ENCODE assay signal across 8 cellular contexts in the genomic region with DNA sequence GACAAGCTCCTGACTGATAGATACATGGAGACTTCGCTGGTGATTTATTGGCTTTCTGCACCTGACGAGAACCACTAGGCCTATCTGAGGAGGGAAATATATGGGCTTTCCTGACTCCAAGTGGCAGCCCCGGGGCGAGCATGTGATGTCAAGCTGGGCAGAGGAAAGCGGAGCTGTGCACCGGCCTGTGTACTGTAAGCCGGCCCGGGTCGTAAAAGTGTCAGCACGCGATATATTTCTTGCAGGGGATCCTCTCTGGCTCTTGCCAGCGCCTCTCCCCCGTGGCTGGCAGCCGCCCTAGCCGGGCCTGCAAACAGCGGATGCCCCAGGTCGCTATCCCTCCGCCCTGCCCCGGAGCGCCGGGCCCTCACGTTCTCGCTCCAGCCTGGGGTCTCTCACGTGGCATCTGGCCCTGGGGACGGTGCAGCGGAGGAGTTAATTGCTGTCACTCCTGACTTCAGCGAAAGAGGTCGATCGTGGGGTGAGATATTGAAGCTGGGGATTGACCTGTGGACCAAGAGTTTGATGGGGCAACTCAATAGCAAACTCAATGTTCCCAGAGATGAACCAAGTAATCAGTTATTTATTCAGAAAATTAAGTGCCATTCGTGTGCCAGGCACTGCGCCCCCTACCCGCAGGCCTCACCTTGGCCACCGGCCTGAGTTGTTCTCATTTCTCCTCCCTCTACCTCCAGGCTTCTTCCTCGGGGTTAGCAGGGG. TPM values are rescaled to one million over a fixed set of nuclear protein-coding genes. Genes with fewer than 3 reads are reported as not detected.
DNase-seq lines count a peak whose midpoint lies in the region; ATAC-seq and TF ChIP-seq lines count a peak whose summit lies in the region.

No MANE protein-coding gene starts in this region.

- H3K4me1 ChIP-seq in Loucy (ENCODE audit: insufficient read depth, low read length, poor library complexity, severe bottlenecking) (peaks cover 8% of the 10 kb centered on the region), mononuclear cell (ENCODE audit: insufficient read depth, low read length) (peaks cover 3% of the 10 kb centered on the region), suprapubic skin (peaks cover 13% of the 10 kb centered on the region)

- H3K27me3 Mint-ChIP-seq in activated CD4-positive, alpha-beta T cell treated with anti-CD3 and anti-CD28 coated beads, Interleukin-2, amount 10 ng/mL, durations not matched to agents 24 days and 14 days, result peaks cover 10% of the 10 kb centered on the region

- peak overlapping the region; percentile 97 for H2AFZ ChIP-seq in Loucy (ENCODE audit: low read length)

- peak overlapping the region; percentile 98 for H3K4me2 ChIP-seq in Loucy (ENCODE audit: low read depth, low read length, poor library complexity, severe bottlenecking)

- peak; percentile 82 for TF ChIP-seq CTCF in Loucy (conservative IDR thresholded peaks at IDR 0.05; ENCODE audit: low read length)
- TF ChIP-seq CTCF in suprapubic skin (IDR thresholded peaks at IDR 0.05), result peak in 1 of 2 donors; percentile 15

- peak overlapping the region; percentile 76 for H3K4me3 ChIP-seq in Loucy (ENCODE audit: low read length, poor library complexity, severe bottlenecking)
- peak overlapping the region; percentile 16 for H3K4me3 ChIP-seq in mononuclear cell (ENCODE audit: low read length)
- peak overlapping the region; percentile 47 for H3K4me3 ChIP-seq in suprapubic skin

- H3K79me2 ChIP-seq in Loucy (ENCODE audit: insufficient read depth, low read length), result no peaks in the 10 kb centered on the region

- no peak for TF ChIP-seq POLR2A in suprapubic skin (IDR thresholded peaks at IDR 0.05)

- intact Hi-C loops in activated CD4-positive, alpha-beta T cell treated with anti-CD3 and anti-CD28 coated beads, Interleukin-2, amount 10 ng/mL, durations not matched to agents 24 days and 14 days (cut with micrococcal nuclease), result no loop called here

- H3K9me3 ChIP-seq in Loucy (ENCODE audit: insufficient read depth, low read depth, low read length) (no peaks in the 10 kb centered on the region), mononuclear cell (ENCODE audit: low read depth, low read length) (no peaks in the 10 kb centered on the region), suprapubic skin (no peaks in the 10 kb centered on the region)

- ATAC-seq in HG03565 (IDR thresholded peaks at IDR 0.05; ENCODE audit: unreplicated experiment), result no peak

- WGBS in suprapubic skin, result 32% methylated on average over 7 of the region's 34 CpGs

- no peaks in the 10 kb centered on the region for H3K9me2 ChIP-seq in Loucy (replicated peaks; ENCODE audit: low read depth, low read length)

- TF ChIP-seq EP300 in suprapubic skin (IDR thresholded peaks at IDR 0.05), result no peak

- H3K36me3 ChIP-seq in Loucy (ENCODE audit: insufficient read depth, low read length) (no peaks in the 10 kb centered on the region), suprapubic skin (no peaks in the 10 kb centered on the region)

- H3K4me3 Mint-ChIP-seq in activated CD4-positive, alpha-beta T cell treated with anti-CD3 and anti-CD28 coated beads, Interleukin-2, amount 10 ng/mL, durations not matched to agents 24 days and 14 days, result peak overlapping the region; percentile 79

- no peaks in the 10 kb centered on the region for H4K20me1 ChIP-seq in Loucy (ENCODE audit: insufficient read depth, low read length, poor library complexity, severe bottlenecking)

- H3F3A ChIP-seq in Loucy (ENCODE audit: low read depth), result no peaks in the 10 kb centered on the region

- peaks cover 20% of the 10 kb centered on the region for H3K4me1 Mint-ChIP-seq in activated CD4-positive, alpha-beta T cell treated with anti-CD3 and anti-CD28 coated beads, Interleukin-2, amount 10 ng/mL, durations not matched to agents 24 days and 14 days

- no peaks in the 10 kb centered on the region for H3K36me3 Mint-ChIP-seq in activated CD4-positive, alpha-beta T cell treated with anti-CD3 and anti-CD28 coated beads, Interleukin-2, amount 10 ng/mL, durations not matched to agents 24 days and 14 days (ENCODE audit: low read depth)

- no peak overlapping the region for H3K27ac ChIP-seq in suprapubic skin

- H3K9ac ChIP-seq in Loucy (ENCODE audit: low read depth, low read length, poor library complexity, severe bottlenecking), result peak overlapping the region; percentile 60

- no peak overlapping the region for H3K27ac Mint-ChIP-seq in activated CD4-positive, alpha-beta T cell treated with anti-CD3 and anti-CD28 coated beads, Interleukin-2, amount 10 ng/mL, durations not matched to agents 24 days and 14 days

- no peaks in the 10 kb centered on the region for H3K27me3 ChIP-seq in Loucy (ENCODE audit: insufficient read depth, low read length, poor library complexity, severe bottlenecking)
- H3K27me3 ChIP-seq in mononuclear cell (ENCODE audit: insufficient read depth, low read length), result peaks cover 7% of the 10 kb centered on the region
- no peaks in the 10 kb centered on the region for H3K27me3 ChIP-seq in suprapubic skin

- peak; percentile 40 for DNase-seq in EH (ENCODE audit: low read depth)
- peak; percentile 63 for DNase-seq in activated CD4-positive, alpha-beta T cell treated with anti-CD3 and anti-CD28 coated beads, Interleukin-2, amount 10 ng/mL, durations not matched to agents 24 days and 14 days
- peak; percentile 20 for DNase-seq in epidermal melanocyte (ENCODE audit: insufficient read length, low spot score)
- DNase-seq in suprapubic skin (ENCODE audit: low spot score in 2 of 2), result no peak
- no peak for DNase-seq in NCI-H2029 (lab: John Stamatoyannopoulos, UW)

- H3K9me3 Mint-ChIP-seq in activated CD4-positive, alpha-beta T cell treated with anti-CD3 and anti-CD28 coated beads, Interleukin-2, amount 10 ng/mL, durations not matched to agents 24 days and 14 days, result no peaks in the 10 kb centered on the region

RNA-seq across cellular contexts. Expression of a gene that starts 41.0 kb away (rescaled TPM):
- total RNA-seq in activated CD4-positive, alpha-beta T cell treated with anti-CD3 and anti-CD28 coated beads, Interleukin-2, amount 10 ng/mL, durations not matched to agents 24 days and 14 days, result not detected in 2 replicates
- total RNA-seq in mononuclear cell (not detected), suprapubic skin (1 to 10 TPM; 2.2 to 6.8 (median 5.0) TPM)

Comparison
In these comparisons a context has a peak if more than half of its experiments do, and no peak if none do; other contexts are left out.
1. DNase-seq: peak in EH (single experiment), activated CD4-positive, alpha-beta T cell treated with anti-CD3 and anti-CD28 coated beads, Interleukin-2, amount 10 ng/mL, durations not matched to agents 24 days and 14 days (single experiment) and epidermal melanocyte (single experiment); none in suprapubic skin (0 of 2) and NCI-H2029 (single experiment).
2. H3K4me3 ChIP-seq: peak in every context shown above with its lines; median percentile 76 in Loucy; 47 in suprapubic skin; 16 in mononuclear cell.